Comparison of ENCODE assay signal across 27 cellular contexts in the genomic region with DNA sequence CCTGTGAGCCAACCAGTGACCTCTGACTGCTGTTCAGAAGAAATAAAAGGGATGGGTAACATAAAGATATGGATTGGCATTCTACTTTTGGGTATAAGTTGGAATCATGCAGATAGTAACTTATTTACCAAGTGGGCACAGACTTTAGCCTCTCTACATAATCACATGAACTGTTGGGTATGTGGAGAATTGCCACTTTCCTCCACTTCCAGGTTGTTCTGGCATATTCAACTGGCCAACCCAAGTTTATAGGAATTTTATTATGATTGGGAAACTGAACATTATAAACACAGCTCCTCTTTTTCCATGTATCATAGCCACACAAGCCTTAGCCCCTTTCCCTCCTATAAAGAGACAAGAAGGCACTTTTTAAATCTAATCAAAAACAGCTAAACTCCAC.
"Had no signal": no experiment of that assay in that cellular context is flagged by ENCODE, and none has a peak within 500 bp of the region (broad histone marks: within the 10 kb centered on the region; RNA-seq: fewer than 3 reads in every experiment).

No MANE protein-coding gene starts in this region.

- H3K36me3 ChIP-seq: left lung, neural progenitor cell, neutrophil, right atrium auricular region, stomach, suprapubic skin, thoracic aorta, tibial artery, uterus had no signal

- H3K9ac ChIP-seq: neural progenitor cell, parathyroid adenoma had no signal

- ATAC-seq: left lung; natural killer cell; psoas muscle; sciatic nerve; stimulated activated naive B cell treated with anti-CD40 and anti-IgM and Interleukin-4, amounts not matched to agents 10 μg/mL and 1 μg/mL and 100 μg/mL, for 72 hours; stimulated activated naive CD8-positive, alpha-beta T cell treated with anti-CD3 and anti-CD28 coated beads, Interleukin-15, Interleukin-2, amounts not matched to agents 100 U/mL and 50 U/mL, for 24 hours had no signal

- H3K4me2 ChIP-seq: neural progenitor cell had no signal

- DNase-seq: head of caudate nucleus; hippocampal formation; left lung; midbrain; naive B cell; natural killer cell; nephron progenitor cell; occipital lobe; psoas muscle; stimulated activated CD4-positive, alpha-beta T cell treated with anti-CD3 and anti-CD28 coated beads, Interleukin-12 subunit alpha, Interleukin-12 subunit beta, amount 100 ng/mL, for 4 hours; stimulated activated CD4-positive, alpha-beta T cell treated with anti-CD3 and anti-CD28 coated beads, Interleukin-15, amount 100 ng/mL, for 24 hours; stimulated activated CD4-positive, alpha-beta T cell treated with anti-CD3 and anti-CD28 coated beads, Interleukin-2, amount 100 ng/mL, for 24 hours; stimulated activated CD4-positive, alpha-beta T cell treated with anti-CD3 and anti-CD28 coated beads, Interleukin-4, amount 100 ng/mL, for 1 hour; stimulated activated naive B cell treated with anti-CD40 and anti-IgM and Interleukin-4, amounts not matched to agents 10 μg/mL and 1 μg/mL and 100 μg/mL, for 72 hours; stimulated activated naive CD8-positive, alpha-beta T cell treated with anti-CD3 and anti-CD28 coated beads, Interleukin-15, Interleukin-2, amounts not matched to agents 100 U/mL and 50 U/mL, for 24 hours; stomach; tibial artery; uterus had no signal

- H3K9me3 ChIP-seq: left lung, neutrophil, psoas muscle, right atrium auricular region, stomach, suprapubic skin, thoracic aorta, tibial artery, uterus had no signal

- H3K4me3 ChIP-seq: left lung, lung, neural progenitor cell, psoas muscle, right atrium auricular region, skin epidermis, stomach, suprapubic skin, thoracic aorta, tibial artery, uterus had no signal

- H3K79me2 ChIP-seq: parathyroid adenoma had no signal

- H3K4me1 ChIP-seq: left lung, neural progenitor cell, parathyroid adenoma, psoas muscle, right atrium auricular region, stomach, suprapubic skin, tibial artery, uterus had no signal

- H3K27me3 ChIP-seq: left lung, neural progenitor cell, neutrophil, right atrium auricular region, stomach, suprapubic skin, tibial artery, uterus had no signal

- H3K27ac ChIP-seq: left lung, neural progenitor cell, neutrophil, parathyroid adenoma, psoas muscle, right atrium auricular region, skin epidermis, stomach, suprapubic skin, thoracic aorta, tibial artery, uterus had no signal
